Comparison of ENCODE assay signal across 21 cellular contexts in genomic region chr10:71292624-71293445, GRCh38. TPM values are rescaled to one million over a fixed set of nuclear protein-coding genes. Genes with fewer than 3 reads are reported as not detected.
DNase-seq lines count a peak whose midpoint lies in the region; ATAC-seq and TF ChIP-seq lines count a peak whose summit lies in the region.
"Had no signal": no experiment of that assay in that cellular context is flagged by ENCODE, and none has a peak within 500 bp of the region (broad histone marks: within the 10 kb centered on the region; RNA-seq: fewer than 3 reads in every experiment).

No MANE protein-coding gene starts in this region.

- no peak overlapping the region for H3K9ac ChIP-seq in liver (ENCODE audit: low read depth in 1 of 2, low read length in 2 of 2)
- no peak overlapping the region for H3K9ac ChIP-seq in trophoblast cell (ENCODE audit: low read length)
- no peak overlapping the region for H3K9ac ChIP-seq in colonic mucosa (ENCODE audit: low read depth in 2 of 2, low read length in 2 of 2)
- H3K9ac ChIP-seq: BLaER1 treated with 17β-estradiol and CSF1 and Interleukin-3, amounts not matched to agents 10 nM and 100 nM had no signal

- H3K36me3 ChIP-seq in heart right ventricle (peaks cover 0 to 97% (median 53%) of the 10 kb centered on the region in 9 donors), liver (ENCODE audit: control insufficient read depth in 4 of 4, insufficient read depth in 3 of 4, low read depth in 1 of 4, low read length in 3 of 4) (no peaks in the 10 kb centered on the region), trophoblast cell (ENCODE audit: control insufficient read depth in 1 of 2, insufficient read depth in 2 of 2, low read length in 2 of 2) (peaks cover 91 to 95% of the 10 kb centered on the region in 2 experiments), tibial nerve (peaks cover 0 to 6% (median 0%) of the 10 kb centered on the region in 3 donors), colonic mucosa (no peaks in the 10 kb centered on the region)
- H3K36me3 ChIP-seq: BLaER1 treated with 17β-estradiol and CSF1 and Interleukin-3, amounts not matched to agents 10 nM and 100 nM had no signal

- H3K23ac ChIP-seq in trophoblast cell (ENCODE audit: low read length) = no peak overlapping the region

- no peak overlapping the region for H4K12ac ChIP-seq in trophoblast cell (ENCODE audit: low read depth, low read length)

- DNase-seq in right cardiac atrium (peak in 2 of 3 donors; percentile 33 to 57), heart right ventricle (no peak), fibroblast of gingiva (ENCODE audit: low read depth) (peak; percentile 16), trophoblast cell (peak; percentile 16 to 79), tibial nerve (ENCODE audit: low spot score in 2 of 2) (no peak), activated T-cell treated with anti-CD3 and anti-CD28 coated beads for 4 hours (no peak), colonic mucosa (no peak)
- DNase-seq: AML-193; CD4-positive, alpha-beta memory T cell; COR-L47; DMS53; Kasumi-1; NCI-H1105; NCI-H2029; NCI-H526 treated with DMSO at 0.1 percent for 48 hours; RPMI8226; SIG-M5 had no signal

- H3K9me3 ChIP-seq in right cardiac atrium (ENCODE audit: control insufficient read depth, low read length) (no peaks in the 10 kb centered on the region), heart right ventricle (no peaks in the 10 kb centered on the region), liver (ENCODE audit: control insufficient read depth in 4 of 4, low read length in 3 of 4) (no peaks in the 10 kb centered on the region), trophoblast cell (ENCODE audit: insufficient read depth, low read depth, low read length) (peaks cover 2% of the 10 kb centered on the region), tibial nerve (no peaks in the 10 kb centered on the region), colonic mucosa (no peaks in the 10 kb centered on the region)
- H3K9me3 ChIP-seq: BLaER1 treated with 17β-estradiol and CSF1 and Interleukin-3, amounts not matched to agents 10 nM and 100 nM had no signal

- H2BK5ac ChIP-seq in trophoblast cell (ENCODE audit: low read depth, low read length, poor library complexity) = no peak overlapping the region

- no peak overlapping the region for H3K27ac ChIP-seq in right cardiac atrium (ENCODE audit: low read length)
- no peak overlapping the region for H3K27ac ChIP-seq in heart right ventricle
- no peak overlapping the region for H3K27ac ChIP-seq in liver (ENCODE audit: low read depth in 1 of 2, low read length in 2 of 2)
- H3K27ac ChIP-seq in trophoblast cell (ENCODE audit: low read depth, low read length) = no peak overlapping the region
- H3K27ac ChIP-seq in tibial nerve = no peak overlapping the region
- H3K27ac ChIP-seq in colonic mucosa = no peak overlapping the region
- H3K27ac ChIP-seq: SK-N-MC had no signal

- H3K4me1 ChIP-seq in right cardiac atrium (ENCODE audit: control insufficient read depth, insufficient read depth, low read length) (no peaks in the 10 kb centered on the region), heart right ventricle (peaks cover 0 to 15% (median 6%) of the 10 kb centered on the region in 9 donors), liver (ENCODE audit: control insufficient read depth in 4 of 4, insufficient read depth in 4 of 4, low read length in 3 of 4) (peaks cover 10 to 37% (median 29%) of the 10 kb centered on the region in 4 donors), trophoblast cell (ENCODE audit: control insufficient read depth in 1 of 2, insufficient read depth in 2 of 2, low read length in 2 of 2) (no peaks in the 10 kb centered on the region), tibial nerve (peaks cover 0 to 16% (median 0%) of the 10 kb centered on the region in 4 donors), colonic mucosa (no peaks in the 10 kb centered on the region)

- no peaks in the 10 kb centered on the region for H3K79me2 ChIP-seq in trophoblast cell (ENCODE audit: control insufficient read depth, insufficient read depth, low read length, poor library complexity)

- ATAC-seq in right cardiac atrium = no peak
- no peak for ATAC-seq in heart right ventricle
- ATAC-seq: K562 had no signal

- WGBS in right cardiac atrium = 79% methylated on average over 10 of the region's 10 CpGs
- 86 to 89% methylated on average over 10 of the region's 10 CpGs for WGBS in heart right ventricle, 2 donors
- 50% methylated on average over 10 of the region's 10 CpGs for WGBS in liver
- no CpG with 5 or more reads among the region's 10 CpGs for WGBS in trophoblast cell (ENCODE audit: extremely low coverage, insufficient coverage, insufficient read length)
- WGBS in tibial nerve, 2 donors = 70 to 76% methylated on average over 10 of the region's 10 CpGs

- no peak overlapping the region for H3K14ac ChIP-seq in trophoblast cell (ENCODE audit: low read length)

- no peak for TF ChIP-seq POLR2A in tibial nerve (IDR thresholded peaks at IDR 0.05)

- H4K8ac ChIP-seq in trophoblast cell (ENCODE audit: low read depth, low read length) = no peak overlapping the region

- intact Hi-C loops in right cardiac atrium (cut with DNase I) = no loop called here
- intact Hi-C loops in heart right ventricle (cut with DNase I) = no loop called here
- intact Hi-C loops in colonic mucosa (cut with DNase I) = no loop called here

- no peak overlapping the region for H2BK12ac ChIP-seq in trophoblast cell (ENCODE audit: low read length)

- H3K27me3 ChIP-seq in right cardiac atrium (ENCODE audit: control insufficient read depth, insufficient read depth) (no peaks in the 10 kb centered on the region), heart right ventricle (no peaks in the 10 kb centered on the region), liver (ENCODE audit: control insufficient read depth in 4 of 4, insufficient read depth in 4 of 4, low read length in 3 of 4) (no peaks in the 10 kb centered on the region), trophoblast cell (ENCODE audit: insufficient read depth, low read length) (no peaks in the 10 kb centered on the region), tibial nerve (no peaks in the 10 kb centered on the region), colonic mucosa (no peaks in the 10 kb centered on the region)
- H3K27me3 ChIP-seq: BLaER1 treated with 17β-estradiol and CSF1 and Interleukin-3, amounts not matched to agents 10 nM and 100 nM had no signal

- no peak overlapping the region for H2AK5ac ChIP-seq in trophoblast cell (ENCODE audit: low read length)

- no peak for TF ChIP-seq RAD21 in liver (IDR thresholded peaks at IDR 0.05)

- no peak for TF ChIP-seq CTCF in heart right ventricle (IDR thresholded peaks at IDR 0.05)
- no peak for TF ChIP-seq CTCF in liver (IDR thresholded peaks at IDR 0.05; ENCODE audit: low read depth, low read length, missing input control)
- no peak for TF ChIP-seq CTCF in tibial nerve (IDR thresholded peaks at IDR 0.05)
- TF ChIP-seq CTCF in colonic mucosa (IDR thresholded peaks at IDR 0.05) = no peak

- no peak overlapping the region for H3K18ac ChIP-seq in trophoblast cell (ENCODE audit: low read length)

- no peak overlapping the region for H2BK120ac ChIP-seq in trophoblast cell (ENCODE audit: insufficient read depth, low read length, poor library complexity)

- H3K79me1 ChIP-seq in trophoblast cell (ENCODE audit: low read length) = no peaks in the 10 kb centered on the region

- H4K91ac ChIP-seq in trophoblast cell (ENCODE audit: low read depth, low read length) = no peak overlapping the region

- H3K4me3 ChIP-seq in right cardiac atrium (ENCODE audit: low read length) (no peak overlapping the region), heart right ventricle (no peak overlapping the region), liver (ENCODE audit: low read depth in 1 of 3, low read length in 3 of 3) (no peak overlapping the region), trophoblast cell (ENCODE audit: low read depth, low read length) (no peak overlapping the region), tibial nerve (no peak overlapping the region), colonic mucosa (no peak overlapping the region)
- H3K4me3 ChIP-seq: BLaER1 treated with 17β-estradiol and CSF1 and Interleukin-3, amounts not matched to agents 10 nM and 100 nM; K562; SK-N-MC had no signal

- H2AFZ ChIP-seq in trophoblast cell (ENCODE audit: insufficient read depth, low read length, poor library complexity) = no peak overlapping the region

- H3K4me2 ChIP-seq in trophoblast cell (ENCODE audit: low read length) = no peak overlapping the region

- no peak overlapping the region for H3K4ac ChIP-seq in trophoblast cell (ENCODE audit: low read depth, low read length)

- TF ChIP-seq EP300 in tibial nerve (IDR thresholded peaks at IDR 0.05) = no peak

TF ChIP-seq in liver, 16 proteins besides CTCF, POLR2A, EP300 and RAD21 (continues in another document):
- TF ChIP-seq FOXA2 (IDR thresholded peaks at IDR 0.05) (peak; percentile 89), JUND (IDR thresholded peaks at IDR 0.05) (no peak), EGR1 (IDR thresholded peaks at IDR 0.05; ENCODE audit: low read depth in 2 of 2) (no peak), YY1 (IDR thresholded peaks at IDR 0.05) (no peak), NR2F2 (IDR thresholded peaks at IDR 0.05) (peak; percentile 60), SP1 (IDR thresholded peaks at IDR 0.05) (peak; percentile 27), FOXA1 (IDR thresholded peaks at IDR 0.05) (peak; percentile 71), HNF4G (IDR thresholded peaks at IDR 0.05) (peak; percentile 16), GABPA (IDR thresholded peaks at IDR 0.05 in 1 of 2, conservative IDR thresholded peaks at IDR 0.05 in 1 of 2) (no peak), RXRA (IDR thresholded peaks at IDR 0.05) (peak; percentile 25 to 70), ATF3 (IDR thresholded peaks at IDR 0.05) (no peak), MAX (IDR thresholded peaks at IDR 0.05) (no peak)

RNA-seq across cellular contexts. Expression of gene SLC29A3, which starts 26.2 kb away (rescaled TPM):
- 1 to 10 TPM; 2.2 to 2.7 (median 2.4) TPM for total RNA-seq in right cardiac atrium
- 1.4 TPM for polyA plus RNA-seq in right cardiac atrium
- 1 to 10 TPM in 8 of 10 donors, under 1 TPM in 2; 0.89 to 3.5 (median 1.2) TPM for total RNA-seq in heart right ventricle
- 1 to 10 TPM; 1.2 to 1.6 TPM for polyA plus RNA-seq in heart right ventricle
- 1 to 10 TPM; 3.1 to 5.7 TPM for total RNA-seq in liver
- 10 to 100 TPM in 1 of 2 donors, 1 to 10 TPM in 1; 4.8 to 11.9 TPM for polyA plus RNA-seq in liver
- polyA plus RNA-seq in trophoblast cell (2013) = 6.4 and 6.8 TPM in 2 replicates
- 10 to 100 TPM in 1 of 4 donors, 1 to 10 TPM in 3; 6.5 to 10.1 (median 7.4) TPM for total RNA-seq in tibial nerve
- total RNA-seq in colonic mucosa = 1 to 10 TPM; 3.8 to 6.5 TPM

Comparison
In these comparisons a context has a peak if more than half of its experiments do, and no peak if none do; other contexts are left out.
1. DNase-seq: peak in right cardiac atrium (2 of 3), fibroblast of gingiva (single experiment) and trophoblast cell (2 of 2); none in heart right ventricle (0 of 2), tibial nerve (0 of 2), activated T-cell treated with anti-CD3 and anti-CD28 coated beads for 4 hours (single experiment) and colonic mucosa (single experiment).